1 cellular context compared by ENCODE assay signal in the genomic region with DNA sequence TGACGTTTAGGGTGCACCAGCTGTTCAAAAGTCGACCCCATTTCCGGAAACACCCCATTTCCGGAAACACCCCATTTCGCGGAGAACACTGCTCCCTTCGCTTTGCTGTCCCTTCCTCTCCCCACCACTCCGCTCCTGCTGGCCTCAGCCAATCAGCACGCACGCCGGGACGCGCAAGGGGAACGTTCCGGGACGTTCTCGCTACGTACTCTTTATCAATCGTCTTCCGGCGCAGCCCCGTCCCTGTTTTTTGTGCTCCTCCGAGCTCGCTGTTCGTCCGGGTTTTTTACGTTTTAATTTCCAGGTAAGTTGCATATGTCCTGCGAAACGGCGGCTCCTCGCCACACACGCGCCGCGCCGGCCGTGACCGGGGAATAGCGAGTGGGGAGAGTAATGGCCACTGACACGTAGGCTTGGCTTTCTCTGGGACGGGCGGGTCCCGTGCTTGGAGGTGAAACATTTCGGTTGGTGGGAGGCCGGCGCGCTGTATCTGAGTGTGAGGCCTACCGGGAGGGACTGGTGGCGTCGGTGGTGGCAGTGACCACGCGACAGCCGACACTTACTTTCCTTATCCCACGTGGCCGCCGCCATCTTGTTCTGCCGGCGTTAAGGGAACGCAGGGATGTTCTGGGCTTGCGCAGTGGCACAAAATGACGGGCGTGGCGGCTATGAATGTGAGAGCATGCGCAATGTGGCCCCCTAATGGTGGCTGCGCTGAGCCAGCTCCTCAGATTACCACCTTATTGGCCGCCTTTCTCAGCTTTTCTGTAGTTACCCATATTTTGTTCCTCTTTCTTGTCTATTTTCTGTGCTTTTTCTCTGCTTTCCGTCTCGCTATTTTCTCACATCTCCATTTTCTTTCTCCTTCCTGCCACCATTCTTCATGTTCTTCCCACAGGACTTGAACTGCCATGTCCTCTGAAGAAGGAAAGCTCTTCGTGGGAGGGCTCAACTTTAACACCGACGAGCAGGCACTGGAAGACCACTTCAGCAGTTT.
A peak's percentile ranks its signal among the peaks of the same experiment; 100 is the strongest.
TF ChIP-seq lines count a peak whose summit lies in the region.

A gene (plus strand): TSS at position 215 of the 997 bp plus-strand sequence. CDS start 697 bp downstream, at position 912.

TF ChIP-seq in K562, 482 proteins besides CTCF, POLR2A, EP300 and RAD21 (continued from another document):
- TF ChIP-seq, protein P1, sequence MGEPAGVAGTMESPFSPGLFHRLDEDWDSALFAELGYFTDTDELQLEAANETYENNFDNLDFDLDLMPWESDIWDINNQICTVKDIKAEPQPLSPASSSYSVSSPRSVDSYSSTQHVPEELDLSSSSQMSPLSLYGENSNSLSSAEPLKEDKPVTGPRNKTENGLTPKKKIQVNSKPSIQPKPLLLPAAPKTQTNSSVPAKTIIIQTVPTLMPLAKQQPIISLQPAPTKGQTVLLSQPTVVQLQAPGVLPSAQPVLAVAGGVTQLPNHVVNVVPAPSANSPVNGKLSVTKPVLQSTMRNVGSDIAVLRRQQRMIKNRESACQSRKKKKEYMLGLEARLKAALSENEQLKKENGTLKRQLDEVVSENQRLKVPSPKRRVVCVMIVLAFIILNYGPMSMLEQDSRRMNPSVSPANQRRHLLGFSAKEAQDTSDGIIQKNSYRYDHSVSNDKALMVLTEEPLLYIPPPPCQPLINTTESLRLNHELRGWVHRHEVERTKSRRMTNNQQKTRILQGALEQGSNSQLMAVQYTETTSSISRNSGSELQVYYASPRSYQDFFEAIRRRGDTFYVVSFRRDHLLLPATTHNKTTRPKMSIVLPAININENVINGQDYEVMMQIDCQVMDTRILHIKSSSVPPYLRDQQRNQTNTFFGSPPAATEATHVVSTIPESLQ (CRISPR knock-in tag; IDR thresholded peaks at IDR 0.05): 0 out of 2 replicates have a peak, but pooled peaks have one; percentile 5
- TF ChIP-seq, protein P2, sequence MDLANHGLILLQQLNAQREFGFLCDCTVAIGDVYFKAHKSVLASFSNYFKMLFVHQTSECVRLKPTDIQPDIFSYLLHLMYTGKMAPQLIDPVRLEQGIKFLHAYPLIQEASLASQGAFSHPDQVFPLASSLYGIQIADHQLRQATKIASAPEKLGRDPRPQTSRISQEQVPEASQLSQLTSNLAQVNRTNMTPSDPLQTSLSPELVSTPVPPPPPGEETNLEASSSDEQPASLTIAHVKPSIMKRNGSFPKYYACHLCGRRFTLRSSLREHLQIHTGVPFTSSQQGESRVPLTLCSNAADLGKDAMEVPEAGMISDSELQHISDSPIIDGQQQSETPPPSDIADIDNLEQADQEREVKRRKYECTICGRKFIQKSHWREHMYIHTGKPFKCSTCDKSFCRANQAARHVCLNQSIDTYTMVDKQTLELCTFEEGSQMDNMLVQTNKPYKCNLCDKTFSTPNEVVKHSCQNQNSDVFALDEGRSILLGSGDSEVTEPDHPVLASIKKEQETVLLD (IDR thresholded peaks at IDR 0.05): peak; percentile 94
- peak; percentile 6; the same call in 1 of the 2 replicates for TF ChIP-seq JUND (IDR thresholded peaks at IDR 0.05; ENCODE audit: borderline replicate concordance, low read depth, low read length)
- TF ChIP-seq JUND (tag; IDR thresholded peaks at IDR 0.05; ENCODE audit: borderline replicate concordance, low read depth, low read length): no peak; the same call in 2 of the 3 replicates
